ENCODE assay signal across 30 cellular contexts in genomic region chr1:20395255-20395654, GRCh38.
A peak's percentile ranks its signal among the peaks of the same experiment; 100 is the strongest.
DNase-seq lines count a peak whose midpoint lies in the region; ATAC-seq, FAIRE-seq and TF ChIP-seq lines count a peak whose summit lies in the region.
"Had no signal": no experiment of that assay in that cellular context is flagged by ENCODE, and none has a peak within 500 bp of the region (broad histone marks: within the 10 kb centered on the region; RNA-seq: fewer than 3 reads in every experiment).

No MANE protein-coding gene starts in this region.

- FAIRE-seq in K562 (lab: Jason Lieb, UNC), result no peak
- FAIRE-seq: A549, D721Med had no signal

- no peaks in the 10 kb centered on the region for H4K20me1 ChIP-seq in K562 (replicated peaks; ENCODE audit: control insufficient read depth, insufficient read depth, low read length)
- H4K20me1 ChIP-seq: BLaER1; BLaER1 treated with 17β-estradiol and CSF1 and Interleukin-3, amounts not matched to agents 10 nM and 100 nM had no signal

- H3K9me3 ChIP-seq in HEK293 (ENCODE audit: control insufficient read depth, insufficient read depth, low read depth, low read length) (no peaks in the 10 kb centered on the region), K562 (replicated peaks; ENCODE audit: control insufficient read depth, insufficient read depth, low read depth, low read length) (no peaks in the 10 kb centered on the region)
- H3K9me3 ChIP-seq: BE2C had no signal

- TF ChIP-seq CTCF in HEK293 (tag by site-specific recombination; IDR thresholded peaks at IDR 0.05) (no peak), K562 (IDR thresholded peaks at IDR 0.05 in 2 of 3, conservative IDR thresholded peaks at IDR 0.05 in 1 of 3; ENCODE audit: insufficient read depth in 2 of 3, low read depth in 1 of 3, low read length in 3 of 3) (no peak)

- H3K27ac ChIP-seq in HEK293 (ENCODE audit: extremely low read depth, low read depth, low read length) (no peak overlapping the region), K562 (ENCODE audit: extremely low read depth, low read depth, low read length) (no peak overlapping the region)
- H3K27ac ChIP-seq: 22Rv1; A549; BLaER1; BLaER1 treated with 17β-estradiol and CSF1 and Interleukin-3, amounts not matched to agents 10 nM and 100 nM; C4-2B had no signal

- no peaks in the 10 kb centered on the region for H3K79me2 ChIP-seq in K562 (ENCODE audit: control insufficient read depth, insufficient read depth, low read length)

- no peak overlapping the region for H3K4me3 ChIP-seq in HEK293 (ENCODE audit: low read depth, low read length)
- H3K4me3 ChIP-seq in K562, result no peak overlapping the region
- H3K4me3 ChIP-seq: A549; BLaER1; BLaER1 treated with 17β-estradiol and CSF1 and Interleukin-3, amounts not matched to agents 10 nM and 100 nM had no signal

- no peak for TF ChIP-seq EP300 in K562 (IDR thresholded peaks at IDR 0.05; ENCODE audit: low read length)

- in situ Hi-C loops in K562 (cut with MboI), result no loop called here

- intact Hi-C loops in K562 (cut with micrococcal nuclease), result no loop called here

- H3K9me1 ChIP-seq in K562 (ENCODE audit: control insufficient read depth, insufficient read depth, low read length), result no peaks in the 10 kb centered on the region

- TF ChIP-seq POLR2A in K562 (conservative IDR thresholded peaks at IDR 0.05), result no peak

- H3K9ac ChIP-seq in K562 (ENCODE audit: insufficient read depth in 1 of 2, low read depth in 2 of 2, low read length in 2 of 2), result no peak overlapping the region
- H3K9ac ChIP-seq: BLaER1; BLaER1 treated with 17β-estradiol and CSF1 and Interleukin-3, amounts not matched to agents 10 nM and 100 nM had no signal

- H2AFZ ChIP-seq in K562 (ENCODE audit: low read depth, low read length), result no peak overlapping the region

- H3K27me3 ChIP-seq in K562 (ENCODE audit: control insufficient read depth in 2 of 2, insufficient read depth in 2 of 2, low read length in 2 of 2), result no peaks in the 10 kb centered on the region
- H3K27me3 ChIP-seq: BE2C; BLaER1; BLaER1 treated with 17β-estradiol and CSF1 and Interleukin-3, amounts not matched to agents 10 nM and 100 nM had no signal

- POLR2A ChIA-PET in HEK293 (lab: Yijun Ruan, JAX) (interaction anchor here (0.6 kb wide), 1 partner anchor 28 kb away, joined by 4 read pairs; no protein-coding TSS in a partner anchor), K562 (lab: Yijun Ruan, JAX) (interaction anchor here (1.7 kb wide), 1 partner anchor 15 kb away, joined by 5 read pairs; no protein-coding TSS in a partner anchor)

- H3K4me1 ChIP-seq in HEK293 (ENCODE audit: control insufficient read depth, insufficient read depth, low read length) (no peaks in the 10 kb centered on the region), K562 (replicated peaks in 1 of 2; ENCODE audit: control insufficient read depth in 2 of 2, insufficient read depth in 2 of 2, low read length in 2 of 2) (no peaks in the 10 kb centered on the region)
- H3K4me1 ChIP-seq: BE2C; BLaER1; BLaER1 treated with 17β-estradiol and CSF1 and Interleukin-3, amounts not matched to agents 10 nM and 100 nM; Caco-2 had no signal

- CTCF ChIA-PET in HEK293 (lab: Yijun Ruan, JAX), result interaction anchor here (1.1 to 4.0 kb wide), 2 partner anchors 33 to 169 kb away, joined by 3 to 13 read pairs; no protein-coding TSS in a partner anchor
- CTCF ChIA-PET in K562 (lab: Yijun Ruan, JAX; ENCODE audit: low intra/inter-chr PET ratio), result no interaction called here

- no TSS peak for BruUV-seq in K562 (replicated peaks; lab: Mats Ljungman, UMichigan)

- ATAC-seq in K562, result no peak
- ATAC-seq in HG03280 (IDR thresholded peaks at IDR 0.05; ENCODE audit: unreplicated experiment), result no peak
- ATAC-seq: A549; CD8-positive, alpha-beta T cell had no signal

- TF ChIP-seq RAD21 in K562 (CRISPR knock-in tag; conservative IDR thresholded peaks at IDR 0.05 in 1 of 2, IDR thresholded peaks at IDR 0.05 in 1 of 2), result no peak

- no peak overlapping the region for H3K4me2 ChIP-seq in K562 (ENCODE audit: insufficient read depth, low read length)
- H3K4me2 ChIP-seq: A549; BLaER1; BLaER1 treated with 17β-estradiol and CSF1 and Interleukin-3, amounts not matched to agents 10 nM and 100 nM had no signal

- DNase-seq in K562 (ENCODE audit: extremely low read depth in 1 of 4, low spot score in 3 of 4) (no peak), SW480 (ENCODE audit: low spot score) (no peak)
- DNase-seq: 8988T; ACHN; AML-193; BE2C; C1 segment of cervical spinal cord; Caco-2; Calu3; CD4-positive, alpha-beta memory T cell; CD4-positive, alpha-beta T cell; CD4-positive, CD25-positive, alpha-beta regulatory T cell; CD8-positive, alpha-beta memory T cell; CD8-positive, alpha-beta T cell; COR-L47; DMS 273 treated with DMSO at 0.1 percent for 48 hours; DMS153; DMS53; DMS79; DMS79 treated with DMSO at 0.1 percent for 48 hours; DND-41; EL had no signal

- H3K36me3 ChIP-seq in HEK293 (ENCODE audit: control insufficient read depth in 2 of 2, insufficient read depth in 1 of 2, low read length in 2 of 2), result no peaks in the 10 kb centered on the region
- H3K36me3 ChIP-seq in K562 (ENCODE audit: control insufficient read depth, insufficient read depth, low read length), result no peaks in the 10 kb centered on the region
- H3K36me3 ChIP-seq: BE2C; BLaER1; BLaER1 treated with 17β-estradiol and CSF1 and Interleukin-3, amounts not matched to agents 10 nM and 100 nM had no signal

- 0% methylated on average over 2 of the region's 2 CpGs for WGBS in K562 (ENCODE audit: insufficient coverage, low coverage, missing lambda C conversion rate)

TF ChIP-seq in HEK293, 187 proteins besides CTCF, POLR2A, EP300 and RAD21:
- TF ChIP-seq ZNF830 (tag by site-specific recombination; IDR thresholded peaks at IDR 0.05; ENCODE audit: low read depth) (no peak), SETDB1 (IDR thresholded peaks at IDR 0.05; ENCODE audit: insufficient read length, low read length) (peak; percentile 83)

TF ChIP-seq in K562, 482 proteins besides CTCF, POLR2A, EP300 and RAD21:
- TF ChIP-seq GTF2B (IDR thresholded peaks at IDR 0.05; ENCODE audit: extremely low read depth, insufficient read length) (no peak), ZNF507 (tag; conservative IDR thresholded peaks at IDR 0.05) (peak; percentile 84)

Comparison
In these comparisons a context has a peak if more than half of its experiments do, and no peak if none do; other contexts are left out.
1. Of the 44 proteins assayed by ChIP-seq in both K562 and HEK293: peak only in K562: none; only in HEK293: SETDB1; in both: none; in neither: 43.